In genomic region chr21:42432695-42433094, GRCh38 we compare ENCODE assay signal across 31 cellular contexts. TPM values are rescaled to one million over a fixed set of nuclear protein-coding genes. Genes with fewer than 3 reads are reported as not detected.
"Had no signal": no experiment of that assay in that cellular context is flagged by ENCODE, and none has a peak within 500 bp of the region (broad histone marks: within the 10 kb centered on the region; RNA-seq: fewer than 3 reads in every experiment).

No MANE protein-coding gene starts in this region.

- ATAC-seq: gastroesophageal sphincter, left colon, right lobe of liver had no signal

- H3K36me3 Mint-ChIP-seq: type B pancreatic cell had no signal

- H3K4me3 Mint-ChIP-seq: activated naive CD8-positive, alpha-beta T cell treated with anti-CD3 and anti-CD28 coated beads, Interleukin-2, amount 10 ng/mL, durations not matched to agents 7 days and 5 days; activated T-cell treated with anti-CD3 and anti-CD28 coated beads, Interleukin-2, amount 50 U/mL, for 24 hours; immature natural killer cell; T-helper 1 cell treated with Interleukin-12 subunit alpha and Interleukin-12 subunit beta and Interleukin-4 antibody, amounts not matched to agents 30 μg/mL and 1 μg/mL, for 36 hours; type B pancreatic cell had no signal

- DNase-seq: activated CD4-positive, alpha-beta T cell treated with anti-CD3 and anti-CD28 coated beads, Interleukin-2, amount 50 U/mL, for 1 hour; activated CD4-positive, CD25-positive, alpha-beta regulatory T cell treated with anti-CD3 and anti-CD28 coated beads, Interleukin-2, amount 50 U/mL, for 72 hours; activated CD8-positive, alpha-beta memory T cell treated with anti-CD3 and anti-CD28 coated beads, Interleukin-2, amount 50 U/mL, for 4 hours; activated naive CD4-positive, alpha-beta T cell; activated naive CD8-positive, alpha-beta T cell treated with anti-CD3 and anti-CD28 coated beads, Interleukin-2, amount 10 ng/mL, durations not matched to agents 7 days and 5 days; activated T-cell treated with anti-CD3 and anti-CD28 coated beads, Interleukin-2, amount 50 U/mL, for 24 hours; amniotic stem cell; brain microvascular endothelial cell; cortex of kidney; immature natural killer cell; mammary epithelial cell; ovary; right lobe of liver; stimulated activated CD4-positive, alpha-beta T cell treated with anti-CD3 and anti-CD28 coated beads, Interleukin-2, amount 100 ng/mL, for 48 hours; stimulated activated naive CD4-positive, alpha-beta T cell treated with Interleukin-2 at 50 U/mL for 16 hours; uterus had no signal

- H3K27ac Mint-ChIP-seq: activated naive CD8-positive, alpha-beta T cell treated with anti-CD3 and anti-CD28 coated beads, Interleukin-2, amount 10 ng/mL, durations not matched to agents 7 days and 5 days; immature natural killer cell; progenitor cell of endocrine pancreas; type B pancreatic cell had no signal

- H3K27me3 Mint-ChIP-seq: activated naive CD8-positive, alpha-beta T cell treated with anti-CD3 and anti-CD28 coated beads, Interleukin-2, amount 10 ng/mL, durations not matched to agents 7 days and 5 days; activated T-cell treated with anti-CD3 and anti-CD28 coated beads, Interleukin-2, amount 50 U/mL, for 24 hours had no signal

RNA-seq across cellular contexts. Expression of gene UBASH3A, which starts 29.0 kb away (rescaled TPM):
- total RNA-seq: astrocyte, cardiac septum, chondrocyte, endothelial cell of umbilical vein, fibroblast of lung, fibroblast of villous mesenchyme, hepatocyte, mammary epithelial cell, progenitor cell of endocrine pancreas, renal cortical epithelial cell had no signal

RNA-seq across cellular contexts. Expression of gene TMPRSS3, which starts 36.8 kb away (rescaled TPM):
- total RNA-seq: astrocyte, cardiac septum, chondrocyte, endothelial cell of umbilical vein, fibroblast of lung, fibroblast of villous mesenchyme, skeletal muscle tissue, thoracic aorta had no signal
